ENCODE assay signal across 21 cellular contexts in the genomic region with DNA sequence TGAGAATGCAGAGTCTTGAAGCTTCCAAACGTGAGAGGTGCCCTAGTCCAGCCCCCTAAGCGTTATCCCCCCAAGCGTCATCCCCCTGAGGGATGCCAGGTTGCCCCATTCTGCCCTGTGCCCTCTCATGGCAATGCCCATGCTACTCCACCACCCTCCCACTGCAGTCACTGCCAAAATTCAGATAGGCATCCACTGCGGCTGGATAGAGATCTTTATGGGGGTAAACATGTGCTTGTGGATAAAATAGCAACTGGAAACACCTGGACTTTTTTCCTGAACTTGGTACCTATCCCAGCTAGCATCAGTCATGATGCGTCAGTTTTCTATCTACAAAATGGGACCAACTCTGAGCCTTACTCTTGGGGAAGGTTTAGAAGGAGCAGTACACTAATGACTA.
"Had no signal": no experiment of that assay in that cellular context is flagged by ENCODE, and none has a peak within 500 bp of the region (broad histone marks: within the 10 kb centered on the region; RNA-seq: fewer than 3 reads in every experiment).

No MANE protein-coding gene starts in this region.

- ATAC-seq: activated CD4-positive, alpha-beta T cell treated with anti-CD3 and anti-CD28 coated beads for 36 hours; activated T-helper 17 cell treated with anti-CD3 and anti-CD28 coated beads, Interleukin-2, amount 50 U/mL, for 72 hours; Right ventricle myocardium inferior had no signal

- H3K9me3 ChIP-seq: SK-N-SH had no signal

- H3K4me2 ChIP-seq: SK-N-SH had no signal

- H3K9me2 ChIP-seq: SK-N-SH had no signal

- DNase-seq: activated CD4-positive, alpha-beta memory T cell treated with anti-CD3 and anti-CD28 coated beads, Interleukin-2, amount 10 ng/mL, durations not matched to agents 7 days and 5 days; activated CD4-positive, alpha-beta T cell treated with anti-CD3 and anti-CD28 coated beads for 36 hours; activated CD4-positive, alpha-beta T cell treated with anti-CD3 and anti-CD28 coated beads, Interleukin-2, amount 50 U/mL, for 1 hour; activated gamma-delta T cell; activated naive CD4-positive, alpha-beta T cell treated with anti-CD3 and anti-CD28 coated beads for 36 hours; activated T-cell treated with anti-CD3 and anti-CD28 coated beads for 4 hours; activated T-cell treated with anti-CD3 and anti-CD28 coated beads, Interleukin-2, amount 50 U/mL, for 48 hours; amygdala; brain microvascular endothelial cell; Kasumi-1; MM.1S; NCI-H1105 treated with DMSO at 0.1 percent for 48 hours; NCI-H1436 treated with DMSO at 0.1 percent for 48 hours; NCI-H187; NCI-H2081; NCI-H524; SK-N-SH; T-helper 1 cell; WERI-Rb-1 had no signal

- H3K36me3 ChIP-seq: brain microvascular endothelial cell, WERI-Rb-1 had no signal

- H3K9ac ChIP-seq: SK-N-SH had no signal

- H3K27ac ChIP-seq: brain microvascular endothelial cell, WERI-Rb-1 had no signal
